Comparison of ENCODE assay signal across 27 cellular contexts in the genomic region with DNA sequence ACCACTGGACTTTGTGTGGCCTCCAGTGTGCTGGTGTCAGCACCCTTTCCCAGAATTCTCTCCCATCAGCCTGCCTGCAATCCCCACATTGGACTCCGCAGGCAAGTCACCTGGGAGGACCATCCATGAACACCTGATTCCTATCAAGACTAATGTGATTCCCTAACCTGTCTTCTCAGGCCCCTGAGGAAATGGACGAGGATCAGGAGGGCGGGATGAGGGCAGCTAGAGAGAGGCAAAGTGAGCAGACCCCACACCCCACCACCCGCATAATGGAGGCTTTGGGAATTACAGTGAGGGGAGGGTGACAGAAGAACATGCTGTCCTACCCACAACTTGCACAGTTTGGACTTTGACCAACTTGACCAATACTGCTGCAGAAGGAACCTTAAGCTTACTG.
"Had no signal": no experiment of that assay in that cellular context is flagged by ENCODE, and none has a peak within 500 bp of the region (broad histone marks: within the 10 kb centered on the region; RNA-seq: fewer than 3 reads in every experiment).

No MANE protein-coding gene starts in this region.

- DNase-seq: colonic mucosa; cortex of kidney; dermis blood vessel endothelial cell; dorsolateral prefrontal cortex; effector CD4-positive, alpha-beta T cell; effector CD8-positive, alpha-beta T cell; effector memory CD4-positive, alpha-beta T cell; effector memory CD8-positive, alpha-beta T cell; endodermal cell; esophagus squamous epithelium; foreskin fibroblast; foreskin melanocyte; gastrocnemius medialis; glutamatergic neuron; head of caudate nucleus; heart left ventricle; heart right ventricle had no signal

- H3K36me3 ChIP-seq: colonic mucosa, esophagus squamous epithelium, gastrocnemius medialis, gastroesophageal sphincter, heart left ventricle, heart right ventricle had no signal

- H2AFZ ChIP-seq: hepatocyte had no signal

- H3K9me3 ChIP-seq: colonic mucosa, esophagus squamous epithelium, gastrocnemius medialis, gastroesophageal sphincter, heart left ventricle, heart right ventricle had no signal

- H3K4me2 ChIP-seq: hepatocyte had no signal

- H3K79me2 ChIP-seq: hepatocyte had no signal

- FAIRE-seq: colon, endometrium, endothelial cell of umbilical vein, frontal cortex had no signal

- ATAC-seq: effector memory CD8-positive, alpha-beta T cell; esophagus mucosa; foreskin keratinocyte; gastrocnemius medialis; gastroesophageal sphincter; heart left ventricle; heart right ventricle had no signal

- H3K27me3 ChIP-seq: colonic mucosa, gastrocnemius medialis, heart left ventricle, heart right ventricle, hepatocyte had no signal

- H3K4me1 ChIP-seq: colonic mucosa, esophagus squamous epithelium, foreskin keratinocyte, gastrocnemius medialis, gastroesophageal sphincter, heart left ventricle, heart right ventricle had no signal

- H3K27ac ChIP-seq: colonic mucosa, coronary artery, dorsolateral prefrontal cortex, epithelial cell of prostate, esophagus squamous epithelium, foreskin keratinocyte, gastrocnemius medialis, gastroesophageal sphincter, heart left ventricle, heart right ventricle, hepatocyte had no signal

- H3K4me3 ChIP-seq: colonic mucosa, coronary artery, dorsolateral prefrontal cortex, esophagus squamous epithelium, gastrocnemius medialis, gastroesophageal sphincter, heart left ventricle, heart right ventricle, hepatocyte had no signal
